Comparison of ENCODE assay signal across 8 cellular contexts in genomic region chr15:31974855-31975421, GRCh38. TPM values are rescaled to one million over a fixed set of nuclear protein-coding genes. Genes with fewer than 3 reads are reported as not detected.
DNase-seq lines count a peak whose midpoint lies in the region; ATAC-seq and FAIRE-seq lines count a peak whose summit lies in the region.

No MANE protein-coding gene starts in this region.

- no peaks in the 10 kb centered on the region for H3K27me3 ChIP-seq in CD4-positive, CD25-positive, alpha-beta regulatory T cell (ENCODE audit: control insufficient read depth, insufficient read depth, low read length)

- H3K9me3 Mint-ChIP-seq in CD4-positive, CD25-positive, alpha-beta regulatory T cell = no peaks in the 10 kb centered on the region

- peaks cover 8% of the 10 kb centered on the region for H3K27me3 Mint-ChIP-seq in CD4-positive, CD25-positive, alpha-beta regulatory T cell

- no peak overlapping the region for H3K27ac ChIP-seq in CD4-positive, CD25-positive, alpha-beta regulatory T cell (ENCODE audit: insufficient read depth, low read length, poor library complexity, severe bottlenecking)

- no peaks in the 10 kb centered on the region for H3K9me3 ChIP-seq in CD4-positive, CD25-positive, alpha-beta regulatory T cell (ENCODE audit: control insufficient read depth in 2 of 2, low read length in 2 of 2)

- no peak for ATAC-seq in CD4-positive, CD25-positive, alpha-beta regulatory T cell (ENCODE audit: low read depth in 2 of 2)
- ATAC-seq in stimulated activated naive CD8-positive, alpha-beta T cell treated with anti-CD3 and anti-CD28 coated beads, Interleukin-15, Interleukin-2, amounts not matched to agents 100 U/mL and 50 U/mL, for 24 hours = no peak
- ATAC-seq in GM18502 (IDR thresholded peaks at IDR 0.05; ENCODE audit: poor library complexity, unreplicated experiment) (no peak), HG03378 (IDR thresholded peaks at IDR 0.05; ENCODE audit: unreplicated experiment) (no peak)

- H3K36me3 ChIP-seq in CD4-positive, CD25-positive, alpha-beta regulatory T cell (ENCODE audit: control insufficient read depth, insufficient read depth, low read length) = no peaks in the 10 kb centered on the region

- DNase-seq in CD4-positive, CD25-positive, alpha-beta regulatory T cell = peak in 2 of 3 donors; percentile 20 to 26
- DNase-seq in GM19239 (ENCODE audit: insufficient read length, low spot score) (no peak), NCI-H82 (lab: John Stamatoyannopoulos, UW) (peak; percentile 95), anterior cingulate cortex (lab: John Stamatoyannopoulos, UW) (peak in 36 of 58 donors; percentile 10 to 67 (median 28)), iPS-NIHi7 (ENCODE audit: extremely low spot score) (peak; percentile 72)
- DNase-seq in stimulated activated naive CD8-positive, alpha-beta T cell treated with anti-CD3 and anti-CD28 coated beads, Interleukin-15, Interleukin-2, amounts not matched to agents 100 U/mL and 50 U/mL, for 24 hours = peak; percentile 46

- H3K27ac Mint-ChIP-seq in CD4-positive, CD25-positive, alpha-beta regulatory T cell = no peak overlapping the region

- H3K4me1 ChIP-seq in CD4-positive, CD25-positive, alpha-beta regulatory T cell (ENCODE audit: control insufficient read depth, insufficient read depth, low read length, poor library complexity, severe bottlenecking) = no peaks in the 10 kb centered on the region

- FAIRE-seq in GM19239 (lab: Jason Lieb, UNC) = peak; percentile 40

- H3K4me3 ChIP-seq in CD4-positive, CD25-positive, alpha-beta regulatory T cell (ENCODE audit: low read depth, low read length) = no peak overlapping the region

- peaks cover 0 to 11% (median 6%) of the 10 kb centered on the region in 4 donors for H3K4me1 Mint-ChIP-seq in CD4-positive, CD25-positive, alpha-beta regulatory T cell

- H3K4me3 Mint-ChIP-seq in CD4-positive, CD25-positive, alpha-beta regulatory T cell = peak overlapping the region in 1 of 4 donors; percentile 60

- H3K36me3 Mint-ChIP-seq in CD4-positive, CD25-positive, alpha-beta regulatory T cell = no peaks in the 10 kb centered on the region

RNA-seq across cellular contexts. Expression of gene CHRNA7, which starts 55.4 kb away (rescaled TPM):
- total RNA-seq in CD4-positive, CD25-positive, alpha-beta regulatory T cell = not detected
- polyA plus RNA-seq in CD4-positive, CD25-positive, alpha-beta regulatory T cell = 1 to 10 TPM; 1.3 to 3.8 (median 1.4) TPM
